ENCODE assay signal across 1 cellular context in genomic region chr14:104867371-104868059, GRCh38.
TF ChIP-seq lines count a peak whose summit lies in the region.

No MANE protein-coding gene starts in this region.

TF ChIP-seq in HepG2, 621 proteins besides CTCF, POLR2A, EP300 and RAD21:
- TF ChIP-seq ZNF225 (CRISPR knock-in tag; IDR thresholded peaks at IDR 0.05) (no peak), THAP9 (CRISPR knock-in tag; IDR thresholded peaks at IDR 0.05; ENCODE audit: borderline replicate concordance) (peak; percentile 15; the same call in 1 of the 2 replicates), SSRP1 (CRISPR knock-in tag; IDR thresholded peaks at IDR 0.05) (no peak), ZFAT (CRISPR knock-in tag; conservative IDR thresholded peaks at IDR 0.05) (no peak), NFKB2 (CRISPR knock-in tag; IDR thresholded peaks at IDR 0.05; ENCODE audit: borderline replicate concordance) (no peak), SIX1 (CRISPR knock-in tag; IDR thresholded peaks at IDR 0.05; ENCODE audit: borderline replicate concordance) (no peak), TRIM24 (CRISPR knock-in tag; IDR thresholded peaks at IDR 0.05) (no peak), IKZF1 (IDR thresholded peaks at IDR 0.05) (no peak), ZNF605 (CRISPR knock-in tag; IDR thresholded peaks at IDR 0.05) (no peak), SMAD1 (CRISPR knock-in tag; IDR thresholded peaks at IDR 0.05; ENCODE audit: borderline replicate concordance, low read depth) (no peak), RBFOX2 (IDR thresholded peaks at IDR 0.05; ENCODE audit: low read depth, low read length) (no peak), MAFK (conservative IDR thresholded peaks at IDR 0.05 in 1 of 2, IDR thresholded peaks at IDR 0.05 in 1 of 2; ENCODE audit: low read length in 2 of 2) (peak; percentile 84 to 91), MAFF (IDR thresholded peaks at IDR 0.05; ENCODE audit: low read depth, low read length) (peak; percentile 77)
- TF ChIP-seq, protein P1, sequence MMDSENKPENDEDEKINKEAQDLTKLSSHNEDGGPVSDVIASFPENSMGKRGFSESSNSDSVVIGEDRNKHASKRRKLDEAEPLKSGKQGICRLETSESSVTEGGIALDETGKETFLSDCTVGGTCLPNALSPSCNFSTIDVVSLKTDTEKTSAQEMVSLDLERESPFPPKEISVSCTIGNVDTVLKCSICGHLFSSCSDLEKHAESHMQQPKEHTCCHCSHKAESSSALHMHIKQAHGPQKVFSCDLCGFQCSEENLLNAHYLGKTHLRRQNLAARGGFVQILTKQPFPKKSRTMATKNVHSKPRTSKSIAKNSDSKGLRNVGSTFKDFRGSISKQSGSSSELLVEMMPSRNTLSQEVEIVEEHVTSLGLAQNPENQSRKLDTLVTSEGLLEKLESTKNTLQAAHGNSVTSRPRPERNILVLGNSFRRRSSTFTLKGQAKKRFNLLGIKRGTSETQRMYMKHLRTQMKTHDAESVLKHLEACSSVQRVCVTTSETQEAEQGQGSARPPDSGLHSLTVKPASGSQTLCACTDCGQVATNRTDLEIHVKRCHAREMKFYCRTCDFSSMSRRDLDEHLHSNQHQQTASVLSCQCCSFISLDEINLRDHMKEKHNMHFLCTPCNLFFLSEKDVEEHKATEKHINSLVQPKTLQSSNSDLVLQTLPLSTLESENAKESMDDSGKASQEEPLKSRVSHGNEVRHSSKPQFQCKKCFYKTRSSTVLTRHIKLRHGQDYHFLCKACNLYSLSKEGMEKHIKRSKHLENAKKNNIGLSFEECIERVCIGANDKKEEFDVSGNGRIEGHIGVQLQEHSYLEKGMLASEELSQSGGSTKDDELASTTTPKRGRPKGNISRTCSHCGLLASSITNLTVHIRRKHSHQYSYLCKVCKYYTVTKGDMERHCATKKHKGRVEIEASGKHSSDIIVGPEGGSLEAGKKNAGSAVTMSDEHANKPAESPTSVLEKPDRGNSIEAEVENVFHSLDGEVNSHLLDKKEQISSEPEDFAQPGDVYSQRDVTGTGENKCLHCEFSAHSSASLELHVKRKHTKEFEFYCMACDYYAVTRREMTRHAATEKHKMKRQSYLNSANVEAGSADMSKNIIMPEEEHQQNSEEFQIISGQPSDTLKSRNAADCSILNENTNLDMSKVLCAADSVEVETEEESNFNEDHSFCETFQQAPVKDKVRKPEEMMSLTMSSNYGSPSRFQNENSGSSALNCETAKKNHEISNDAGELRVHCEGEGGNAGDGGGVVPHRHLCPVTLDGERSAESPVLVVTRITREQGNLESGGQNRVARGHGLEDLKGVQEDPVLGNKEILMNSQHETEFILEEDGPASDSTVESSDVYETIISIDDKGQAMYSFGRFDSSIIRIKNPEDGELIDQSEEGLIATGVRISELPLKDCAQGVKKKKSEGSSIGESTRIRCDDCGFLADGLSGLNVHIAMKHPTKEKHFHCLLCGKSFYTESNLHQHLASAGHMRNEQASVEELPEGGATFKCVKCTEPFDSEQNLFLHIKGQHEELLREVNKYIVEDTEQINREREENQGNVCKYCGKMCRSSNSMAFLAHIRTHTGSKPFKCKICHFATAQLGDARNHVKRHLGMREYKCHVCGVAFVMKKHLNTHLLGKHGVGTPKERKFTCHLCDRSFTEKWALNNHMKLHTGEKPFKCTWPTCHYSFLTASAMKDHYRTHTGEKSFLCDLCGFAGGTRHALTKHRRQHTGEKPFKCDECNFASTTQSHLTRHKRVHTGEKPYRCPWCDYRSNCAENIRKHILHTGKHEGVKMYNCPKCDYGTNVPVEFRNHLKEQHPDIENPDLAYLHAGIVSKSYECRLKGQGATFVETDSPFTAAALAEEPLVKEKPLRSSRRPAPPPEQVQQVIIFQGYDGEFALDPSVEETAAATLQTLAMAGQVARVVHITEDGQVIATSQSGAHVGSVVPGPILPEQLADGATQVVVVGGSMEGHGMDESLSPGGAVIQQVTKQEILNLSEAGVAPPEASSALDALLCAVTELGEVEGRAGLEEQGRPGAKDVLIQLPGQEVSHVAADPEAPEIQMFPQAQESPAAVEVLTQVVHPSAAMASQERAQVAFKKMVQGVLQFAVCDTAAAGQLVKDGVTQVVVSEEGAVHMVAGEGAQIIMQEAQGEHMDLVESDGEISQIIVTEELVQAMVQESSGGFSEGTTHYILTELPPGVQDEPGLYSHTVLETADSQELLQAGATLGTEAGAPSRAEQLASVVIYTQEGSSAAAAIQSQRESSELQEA (CRISPR knock-in tag; IDR thresholded peaks at IDR 0.05; ENCODE audit: not compliant biosample characterization): no peak
- TF ChIP-seq, protein P2, sequence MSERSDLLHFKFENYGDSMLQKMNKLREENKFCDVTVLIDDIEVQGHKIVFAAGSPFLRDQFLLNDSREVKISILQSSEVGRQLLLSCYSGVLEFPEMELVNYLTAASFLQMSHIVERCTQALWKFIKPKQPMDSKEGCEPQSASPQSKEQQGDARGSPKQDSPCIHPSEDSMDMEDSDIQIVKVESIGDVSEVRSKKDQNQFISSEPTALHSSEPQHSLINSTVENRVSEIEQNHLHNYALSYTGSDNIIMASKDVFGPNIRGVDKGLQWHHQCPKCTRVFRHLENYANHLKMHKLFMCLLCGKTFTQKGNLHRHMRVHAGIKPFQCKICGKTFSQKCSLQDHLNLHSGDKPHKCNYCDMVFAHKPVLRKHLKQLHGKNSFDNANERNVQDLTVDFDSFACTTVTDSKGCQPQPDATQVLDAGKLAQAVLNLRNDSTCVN (CRISPR knock-in tag; IDR thresholded peaks at IDR 0.05; ENCODE audit: borderline replicate concordance): no peak
